21 cellular contexts compared by ENCODE assay signal in genomic region chr6:24284006-24284405, GRCh38.
DNase-seq lines count a peak whose midpoint lies in the region; ATAC-seq, FAIRE-seq and TF ChIP-seq lines count a peak whose summit lies in the region.
"Had no signal": no experiment of that assay in that cellular context is flagged by ENCODE, and none has a peak within 500 bp of the region (broad histone marks: within the 10 kb centered on the region; RNA-seq: fewer than 3 reads in every experiment).

No MANE protein-coding gene starts in this region.

- no TSS peak for BruUV-seq in Calu3 (replicated peaks; lab: Mats Ljungman, UMichigan)

- H3K4me2 ChIP-seq in KMS-11 (peak overlapping the region; percentile 42), astrocyte (ENCODE audit: low read length) (peak overlapping the region; percentile 68)

- intact Hi-C loops in Calu3 (cut with micrococcal nuclease; ENCODE audit: unreplicated experiment) = loop anchor here (10.0 kb wide), 1 partner anchor 221 kb away; no protein-coding TSS in a partner anchor

- DNase-seq in Calu3 (peak; percentile 58), astrocyte (ENCODE audit: low read depth) (no peak), BE2C (no peak), NCI-H187 treated with DMSO at 0.1 percent for 48 hours (lab: John Stamatoyannopoulos, UW) (no peak)
- DNase-seq in effector CD8-positive, alpha-beta T cell (lab: John Stamatoyannopoulos, UW) = no peak
- DNase-seq: activated naive CD4-positive, alpha-beta T cell treated with anti-CD3 and anti-CD28 coated beads for 36 hours; activated T-cell treated with anti-CD3 and anti-CD28 coated beads, Interleukin-2, amount 50 U/mL, for 48 hours; CD8-positive, alpha-beta memory T cell; dorsolateral prefrontal cortex; GOT3; NCI-H1436 treated with DMSO at 0.1 percent for 48 hours; stimulated activated CD4-positive, alpha-beta T cell treated with anti-CD3 and anti-CD28 coated beads, Interleukin-4, amount 100 ng/mL, for 24 hours had no signal

- H3K27ac ChIP-seq in KMS-11 (no peak overlapping the region), astrocyte (ENCODE audit: low read depth, low read length) (no peak overlapping the region)
- H3K27ac ChIP-seq: gastrocnemius medialis had no signal

- H3K79me2 ChIP-seq in KMS-11 (ENCODE audit: insufficient read depth, low read depth) (no peaks in the 10 kb centered on the region), astrocyte (ENCODE audit: insufficient read depth, low read length) (no peaks in the 10 kb centered on the region)

- no peak overlapping the region for H3K4me3 ChIP-seq in KMS-11 (IDR thresholded peaks at IDR 0.05; ENCODE audit: insufficient read depth, low read depth, low read length)
- no peak overlapping the region for H3K4me3 ChIP-seq in astrocyte (ENCODE audit: insufficient read depth, low read depth, low read length)
- H3K4me3 ChIP-seq in BE2C (ENCODE audit: low read depth, low read length) = no peak overlapping the region
- H3K4me3 ChIP-seq: lung had no signal

- no peaks in the 10 kb centered on the region for H3K36me3 ChIP-seq in KMS-11 (ENCODE audit: insufficient read depth)
- no peaks in the 10 kb centered on the region for H3K36me3 ChIP-seq in astrocyte (ENCODE audit: insufficient read depth, low read length)
- H3K36me3 ChIP-seq in BE2C = no peaks in the 10 kb centered on the region
- H3K36me3 ChIP-seq: gastrocnemius medialis, stomach had no signal

- TF ChIP-seq CTCF in Calu3 (IDR thresholded peaks at IDR 0.05; ENCODE audit: unreplicated experiment) (peak; percentile 50), KMS-11 (conservative IDR thresholded peaks at IDR 0.05; ENCODE audit: low read depth, low read length) (no peak), astrocyte (IDR thresholded peaks at IDR 0.05; ENCODE audit: insufficient read depth, low read depth, low read length) (no peak), BE2C (IDR thresholded peaks at IDR 0.05; ENCODE audit: low read depth, low read length) (no peak)

- FAIRE-seq in astrocyte (lab: Jason Lieb, UNC) = no peak
- FAIRE-seq: keratinocyte had no signal

- H2AFZ ChIP-seq in KMS-11 (ENCODE audit: low read depth) = peak overlapping the region; percentile 42; the same call in 1 of the 2 replicates
- H2AFZ ChIP-seq in astrocyte (ENCODE audit: low read depth, low read length) = no peak overlapping the region

- CTCF ChIA-PET in Calu3 (lab: Charles Lee) = interaction anchor here (0.7 to 2.3 kb wide), 18 partner anchors 8 to 212 kb away, joined by 3 to 121 read pairs (median 6); partner anchors contain the start of genes ALDH5A1, DCDC2 and MRS2

- H3K36me3 Mint-ChIP-seq in Calu3 (ENCODE audit: insufficient read depth, unreplicated experiment) = peaks cover 7% of the 10 kb centered on the region
- H3K36me3 Mint-ChIP-seq in astrocyte (ENCODE audit: low read depth, unreplicated experiment) = no peaks in the 10 kb centered on the region
- H3K36me3 Mint-ChIP-seq: CD8-positive, alpha-beta memory T cell; type B pancreatic cell had no signal

- peaks cover 9% of the 10 kb centered on the region for H3K4me1 ChIP-seq in KMS-11 (ENCODE audit: low read depth, poor library complexity, severe bottlenecking)
- peaks cover 6% of the 10 kb centered on the region for H3K4me1 ChIP-seq in astrocyte (ENCODE audit: insufficient read depth, low read length)
- peaks cover 7% of the 10 kb centered on the region for H3K4me1 ChIP-seq in BE2C

- H3K27me3 ChIP-seq in KMS-11 (ENCODE audit: insufficient read depth, low read depth) = no peaks in the 10 kb centered on the region
- peaks cover 2% of the 10 kb centered on the region for H3K27me3 ChIP-seq in astrocyte (ENCODE audit: insufficient read depth, low read length)
- H3K27me3 ChIP-seq in BE2C = no peaks in the 10 kb centered on the region; the same call in 1 of the 2 replicates
- H3K27me3 ChIP-seq: dorsolateral prefrontal cortex, gastrocnemius medialis had no signal

- H3K9me3 Mint-ChIP-seq in Calu3 (ENCODE audit: low read depth, unreplicated experiment) (no peaks in the 10 kb centered on the region), astrocyte (ENCODE audit: unreplicated experiment) (peaks cover 1% of the 10 kb centered on the region)
- H3K9me3 Mint-ChIP-seq: activated naive CD4-positive, alpha-beta T cell treated with anti-CD3 and anti-CD28 coated beads for 36 hours; CD8-positive, alpha-beta memory T cell; central memory CD8-positive, alpha-beta T cell had no signal

- H3K27ac Mint-ChIP-seq in Calu3 (ENCODE audit: unreplicated experiment) = no peak overlapping the region
- no peak overlapping the region for H3K27ac Mint-ChIP-seq in astrocyte (ENCODE audit: unreplicated experiment)
- H3K27ac Mint-ChIP-seq: activated naive CD4-positive, alpha-beta T cell treated with anti-CD3 and anti-CD28 coated beads for 36 hours had no signal

- no peaks in the 10 kb centered on the region for H4K20me1 ChIP-seq in KMS-11 (ENCODE audit: insufficient read depth)
- no peaks in the 10 kb centered on the region for H4K20me1 ChIP-seq in astrocyte (ENCODE audit: insufficient read depth, low read length)

- H3K9me3 ChIP-seq in astrocyte (ENCODE audit: insufficient read depth, low read depth, low read length) (no peaks in the 10 kb centered on the region), BE2C (no peaks in the 10 kb centered on the region)
- H3K9me3 ChIP-seq: gastrocnemius medialis, stomach had no signal

- H3K9ac ChIP-seq in KMS-11 (no peak overlapping the region), astrocyte (ENCODE audit: low read length) (no peak overlapping the region)

- ATAC-seq in GM21360 (IDR thresholded peaks at IDR 0.05; ENCODE audit: unreplicated experiment) (peak; percentile 48), GM21528 (IDR thresholded peaks at IDR 0.05; ENCODE audit: low FRiP score, unreplicated experiment) (no peak)

- H3K4me3 Mint-ChIP-seq in Calu3 (ENCODE audit: low read depth, unreplicated experiment) = no peak overlapping the region
- H3K4me3 Mint-ChIP-seq in astrocyte (ENCODE audit: unreplicated experiment) = no peak overlapping the region
- H3K4me3 Mint-ChIP-seq: activated naive CD4-positive, alpha-beta T cell treated with anti-CD3 and anti-CD28 coated beads for 36 hours; CD8-positive, alpha-beta memory T cell; central memory CD8-positive, alpha-beta T cell had no signal

- no peaks in the 10 kb centered on the region for H3K27me3 Mint-ChIP-seq in Calu3 (ENCODE audit: unreplicated experiment)
- no peaks in the 10 kb centered on the region for H3K27me3 Mint-ChIP-seq in astrocyte (ENCODE audit: low read depth, unreplicated experiment)
- H3K27me3 Mint-ChIP-seq: type B pancreatic cell had no signal

- H3K4me1 Mint-ChIP-seq in Calu3 (ENCODE audit: low read depth, unreplicated experiment) (no peaks in the 10 kb centered on the region), astrocyte (ENCODE audit: low read depth, unreplicated experiment) (no peaks in the 10 kb centered on the region)
- H3K4me1 Mint-ChIP-seq: central memory CD8-positive, alpha-beta T cell had no signal
